In the genomic region with DNA sequence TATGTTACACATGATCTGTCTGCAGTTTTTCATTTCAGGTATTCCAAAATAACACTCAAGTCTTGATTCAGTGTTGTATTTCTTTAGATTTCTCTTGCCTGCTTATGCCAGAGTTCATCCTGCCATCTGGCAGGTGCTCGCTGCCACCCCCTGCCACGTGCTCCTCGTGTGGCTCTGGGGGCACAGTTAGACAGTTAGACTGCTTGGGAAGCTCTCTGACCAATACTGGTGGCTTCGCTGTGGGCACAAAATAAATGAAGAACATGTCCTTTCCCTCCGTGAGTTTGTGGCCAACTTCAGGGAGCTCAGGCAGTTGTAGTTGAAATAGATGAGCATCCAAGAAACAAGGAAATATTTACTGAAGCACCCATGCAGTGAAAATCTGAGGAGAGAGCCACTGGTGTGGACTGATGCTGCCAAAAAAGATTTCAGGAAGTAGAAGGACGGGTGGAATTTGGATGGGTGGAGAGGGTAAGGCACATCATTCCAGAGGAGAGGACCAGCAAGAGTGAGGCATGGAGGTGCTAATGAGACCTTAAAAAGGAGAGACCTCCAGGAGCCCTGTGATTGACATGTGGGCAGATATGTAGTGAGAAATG, we compare ENCODE assay signal across 19 cellular contexts. TPM values are rescaled to one million over a fixed set of nuclear protein-coding genes. Genes with fewer than 3 reads are reported as not detected.
A peak's percentile ranks its signal among the peaks of the same experiment; 100 is the strongest.
DNase-seq lines count a peak whose midpoint lies in the region; ATAC-seq, FAIRE-seq and TF ChIP-seq lines count a peak whose summit lies in the region.
"Had no signal": no experiment of that assay in that cellular context is flagged by ENCODE, and none has a peak within 500 bp of the region (broad histone marks: within the 10 kb centered on the region; RNA-seq: fewer than 3 reads in every experiment).

No MANE protein-coding gene starts in this region.

- no peak for TF ChIP-seq EP300 in transverse colon (IDR thresholded peaks at IDR 0.05; ENCODE audit: low read depth)
- no peak for TF ChIP-seq EP300 in HepG2 (IDR thresholded peaks at IDR 0.05; ENCODE audit: low read depth in 2 of 2, low read length in 2 of 2)
- TF ChIP-seq EP300 in HepG2 (CRISPR knock-in tag; IDR thresholded peaks at IDR 0.05; ENCODE audit: borderline replicate concordance): no peak

- DNase-seq in CD4-positive, alpha-beta memory T cell: no peak
- no peak for DNase-seq in naive B cell
- DNase-seq in retina: no peak
- no peak for DNase-seq in transverse colon
- DNase-seq in HepG2 (ENCODE audit: low spot score): no peak
- DNase-seq: Caco-2, GOT3, MG63, NCI-H1092 treated with DMSO at 0.1 percent for 48 hours, NCI-H1694 treated with DMSO at 0.1 percent for 48 hours, NCI-H446, NCI-H774, Peyer's patch, Right ventricle myocardium superior, SK-N-SH had no signal

- POLR2A ChIA-PET in CD4-positive, alpha-beta memory T cell (lab: Charles Lee; ENCODE audit: partially characterized antibody): interaction anchor here (1.0 to 21.5 kb wide), 5 partner anchors 10 to 42 kb away, joined by 3 to 929 read pairs (median 14); partner anchors contain the start of gene GPR183
- POLR2A ChIA-PET in HepG2 (lab: Yijun Ruan, JAX): no interaction called here

- no peaks in the 10 kb centered on the region for H3K9me3 Mint-ChIP-seq in CD4-positive, alpha-beta memory T cell
- H3K9me3 Mint-ChIP-seq in IgD-negative memory B cell (no peaks in the 10 kb centered on the region), naive B cell (no peaks in the 10 kb centered on the region)
- H3K9me3 Mint-ChIP-seq in activated T-helper 17 cell treated with anti-CD3 and anti-CD28 coated beads, Interleukin-2, amount 50 U/mL, for 72 hours: no peaks in the 10 kb centered on the region

- no TSS peak for BruUV-seq in HepG2 (replicated peaks; lab: Mats Ljungman, UMichigan)

- no peaks in the 10 kb centered on the region for H3K79me2 ChIP-seq in HepG2 (ENCODE audit: insufficient read depth, low read length)

- CTCF ChIA-PET in CD4-positive, alpha-beta memory T cell (lab: Charles Lee; ENCODE audit: partially characterized antibody): interaction anchor here (0.7 to 3.3 kb wide), 8 partner anchors 10 to 96 kb away, joined by 3 to 10 read pairs (median 3); no protein-coding TSS in a partner anchor
- CTCF ChIA-PET in HepG2 (lab: Yijun Ruan, JAX; ENCODE audit: low intra/inter-chr PET ratio, low total read pairs): no interaction called here

- H3K4me3 ChIP-seq in CD4-positive, alpha-beta memory T cell (ENCODE audit: low read length in 2 of 2): no peak overlapping the region
- no peak overlapping the region for H3K4me3 ChIP-seq in transverse colon
- H3K4me3 ChIP-seq in HepG2 (replicated peaks in 1 of 3; ENCODE audit: insufficient read depth in 1 of 3, low read depth in 2 of 3, low read length in 3 of 3): no peak overlapping the region
- H3K4me3 ChIP-seq: GM12878, MG63, Peyer's patch had no signal

- ATAC-seq in activated T-helper 17 cell treated with anti-CD3 and anti-CD28 coated beads, Interleukin-2, amount 50 U/mL, for 72 hours (replicated peaks): no peak
- no peak for ATAC-seq in naive B cell (ENCODE audit: low read depth in 2 of 2)
- ATAC-seq in GM18520 (IDR thresholded peaks at IDR 0.05; ENCODE audit: unreplicated experiment): no peak
- no peak for ATAC-seq in HepG2
- ATAC-seq: GM12878 had no signal

- no peaks in the 10 kb centered on the region for H3K9me3 ChIP-seq in CD4-positive, alpha-beta memory T cell (ENCODE audit: control insufficient read depth in 1 of 2, low read length in 2 of 2)
- H3K9me3 ChIP-seq in transverse colon (no peaks in the 10 kb centered on the region), HepG2 (ENCODE audit: low read length) (no peaks in the 10 kb centered on the region)
- H3K9me3 ChIP-seq: Caco-2, MG63, Peyer's patch, SK-N-SH had no signal

- TF ChIP-seq POLR2A in transverse colon (IDR thresholded peaks at IDR 0.05) (no peak), HepG2 (IDR thresholded peaks at IDR 0.05; ENCODE audit: insufficient read depth in 1 of 2, low read depth in 2 of 2, low read length in 2 of 2) (no peak)

- no peaks in the 10 kb centered on the region for H3K27me3 ChIP-seq in CD4-positive, alpha-beta memory T cell (ENCODE audit: insufficient read depth, low read length)
- H3K27me3 ChIP-seq in transverse colon (no peaks in the 10 kb centered on the region), HepG2 (ENCODE audit: control insufficient read depth in 1 of 2, insufficient read depth in 2 of 2, low read length in 2 of 2) (no peaks in the 10 kb centered on the region; a peak in 1 of 5 replicates)
- H3K27me3 ChIP-seq: MG63, Peyer's patch had no signal

- H3K9ac ChIP-seq in HepG2 (ENCODE audit: insufficient read depth, low read depth, low read length): no peak overlapping the region
- H3K9ac ChIP-seq: SK-N-SH had no signal

- H3K27ac ChIP-seq in CD4-positive, alpha-beta memory T cell (ENCODE audit: low read depth, low read length): no peak overlapping the region
- H3K27ac ChIP-seq in transverse colon (no peak overlapping the region), HepG2 (ENCODE audit: extremely low read length, insufficient read depth, low read length) (no peak overlapping the region)
- H3K27ac ChIP-seq: Peyer's patch had no signal

- no peaks in the 10 kb centered on the region for H3K27me3 Mint-ChIP-seq in CD4-positive, alpha-beta memory T cell
- H3K27me3 Mint-ChIP-seq in IgD-negative memory B cell (no peaks in the 10 kb centered on the region), naive B cell (no peaks in the 10 kb centered on the region)
- H3K27me3 Mint-ChIP-seq in activated T-helper 17 cell treated with anti-CD3 and anti-CD28 coated beads, Interleukin-2, amount 50 U/mL, for 72 hours: no peaks in the 10 kb centered on the region

- no peak for TF ChIP-seq CTCF in transverse colon (IDR thresholded peaks at IDR 0.05)
- TF ChIP-seq CTCF in HepG2 (CRISPR knock-in tag; IDR thresholded peaks at IDR 0.05): no peak

- H3K4me1 Mint-ChIP-seq in CD4-positive, alpha-beta memory T cell: peaks cover 78 to 100% (median 87%) of the 10 kb centered on the region in 4 donors
- H3K4me1 Mint-ChIP-seq in IgD-negative memory B cell (peaks cover 31 to 38% (median 36%) of the 10 kb centered on the region in 3 donors), naive B cell (peaks cover 54 to 56% (median 55%) of the 10 kb centered on the region in 3 donors)
- peaks cover 64% of the 10 kb centered on the region for H3K4me1 Mint-ChIP-seq in activated T-helper 17 cell treated with anti-CD3 and anti-CD28 coated beads, Interleukin-2, amount 50 U/mL, for 72 hours

- no peak overlapping the region for H3K4me2 ChIP-seq in HepG2 (ENCODE audit: low read depth, low read length)
- H3K4me2 ChIP-seq: SK-N-SH had no signal

- WGBS in transverse colon (ENCODE audit: low coverage in 1 of 2), 2 donors: 94% methylated on average over 6 of the region's 6 CpGs
- 98% methylated on average over 6 of the region's 6 CpGs for WGBS in HepG2 (ENCODE audit: low lambda C conversion rate)

- peaks cover 83 to 86% of the 10 kb centered on the region in 2 donors for H3K36me3 Mint-ChIP-seq in CD4-positive, alpha-beta memory T cell
- H3K36me3 Mint-ChIP-seq in IgD-negative memory B cell: peaks cover 32% of the 10 kb centered on the region
- H3K36me3 Mint-ChIP-seq in activated T-helper 17 cell treated with anti-CD3 and anti-CD28 coated beads, Interleukin-2, amount 50 U/mL, for 72 hours (ENCODE audit: low read depth): peaks cover 100% of the 10 kb centered on the region
- peaks cover 59 to 71% of the 10 kb centered on the region in 2 donors for H3K36me3 Mint-ChIP-seq in naive B cell

- no peak for TF ChIP-seq RAD21 in HepG2 (CRISPR knock-in tag; IDR thresholded peaks at IDR 0.05)

- FAIRE-seq in HepG2 (lab: Jason Lieb, UNC): no peak
- FAIRE-seq: GM12878 had no signal

- H3K4me1 ChIP-seq in CD4-positive, alpha-beta memory T cell (ENCODE audit: insufficient read depth, low read length): peaks cover 87% of the 10 kb centered on the region
- H3K4me1 ChIP-seq in transverse colon (no peaks in the 10 kb centered on the region), HepG2 (ENCODE audit: insufficient read depth, low read length) (no peaks in the 10 kb centered on the region)
- H3K4me1 ChIP-seq: Caco-2, Peyer's patch had no signal

- H3K27ac Mint-ChIP-seq in CD4-positive, alpha-beta memory T cell: peak overlapping the region; percentile 45 to 98 (median 78)
- H3K27ac Mint-ChIP-seq in IgD-negative memory B cell (peak overlapping the region in 2 of 3 donors; percentile 13 to 84), naive B cell (peak overlapping the region; percentile 54 to 94 (median 80))
- peak overlapping the region; percentile 85 for H3K27ac Mint-ChIP-seq in activated T-helper 17 cell treated with anti-CD3 and anti-CD28 coated beads, Interleukin-2, amount 50 U/mL, for 72 hours

- no peak overlapping the region for H2AFZ ChIP-seq in HepG2 (ENCODE audit: low read length)

- H3K36me3 ChIP-seq in CD4-positive, alpha-beta memory T cell (ENCODE audit: insufficient read depth, low read length): peaks cover 27% of the 10 kb centered on the region
- H3K36me3 ChIP-seq in transverse colon (peaks cover 0 to 17% (median 1%) of the 10 kb centered on the region in 4 donors), HepG2 (replicated peaks in 1 of 2; ENCODE audit: control insufficient read depth in 1 of 2, insufficient read depth in 2 of 2, low read length in 2 of 2) (peaks cover 5 to 73% of the 10 kb centered on the region in 2 experiments; a peak in 4 of 5 replicates)

- peak overlapping the region in 5 of 8 donors; percentile 4 to 36 (median 18) for H3K4me3 Mint-ChIP-seq in CD4-positive, alpha-beta memory T cell
- peak overlapping the region in 1 of 4 donors; percentile 69 for H3K4me3 Mint-ChIP-seq in IgD-negative memory B cell
- H3K4me3 Mint-ChIP-seq in activated T-helper 17 cell treated with anti-CD3 and anti-CD28 coated beads, Interleukin-2, amount 50 U/mL, for 72 hours: no peak overlapping the region
- no peak overlapping the region for H3K4me3 Mint-ChIP-seq in naive B cell

- intact Hi-C loops in CD4-positive, alpha-beta memory T cell (cut with micrococcal nuclease): no loop called here
- intact Hi-C loops in transverse colon (cut with DNase I; ENCODE audit: low total_unique reads): no loop called here
- intact Hi-C loops in HepG2 (cut with micrococcal nuclease; ENCODE audit: unreplicated experiment): no loop called here

- in situ Hi-C loops in transverse colon (cut with MboI; ENCODE audit: low pct_ligation_motif_present in 1 of 4, low pct_unique_long_range_greater_than_20kb in 1 of 4, low sequenced_read_pairs in 3 of 4): no loop called here
- in situ Hi-C loops in HepG2 (cut with HindIII; ENCODE audit: extremely low pct_ligation_motif_present, low pct_unique_long_range_greater_than_20kb): no loop called here

- H4K20me1 ChIP-seq in HepG2 (ENCODE audit: insufficient read depth, low read length): no peaks in the 10 kb centered on the region

RNA-seq across cellular contexts. Expression of gene GPR183, which starts 37.5 kb away (rescaled TPM):
- 100 to 1,000 TPM; 203 to 204 TPM for total RNA-seq in CD4-positive, alpha-beta memory T cell
- 100 to 1,000 TPM; 563 to 954 TPM for polyA plus RNA-seq in CD4-positive, alpha-beta memory T cell
- polyA plus RNA-seq in IgD-negative memory B cell (494 TPM), naive B cell (ENCODE audit: low read depth in 6 of 6) (100 to 1,000 TPM in 5 of 6 donors, 10 to 100 TPM in 1; 98.3 to 487 (median 158) TPM), HepG2 (2011; rRNA removed) (not detected in 2 replicates)
- total RNA-seq in activated T-helper 17 cell treated with anti-CD3 and anti-CD28 coated beads, Interleukin-2, amount 50 U/mL, for 72 hours: 10 to 100 TPM; 92.4 to 95.1 TPM
- total RNA-seq in transverse colon (10 to 100 TPM in 1 of 4 donors, 1 to 10 TPM in 3; 3.0 to 14.6 (median 6.5) TPM), HepG2 (2016; rRNA removed; fragmentation: Illumina TruSeq; extraction: Trizol) (not detected in 2 replicates)
- not detected in 2 replicates for total RNA-seq in HepG2 (2016; cell fraction: cytosol; rRNA removed; fragmentation: Illumina TruSeq; extraction: Trizol; ENCODE audit: low read depth)
- not detected in 2 replicates for total RNA-seq in HepG2 (2016; cell fraction: insoluble cytoplasmic fraction; rRNA removed; fragmentation: Illumina TruSeq; extraction: Trizol)
- total RNA-seq in HepG2 (2016; cell fraction: membrane; rRNA removed; fragmentation: Illumina TruSeq; extraction: Trizol): not detected in 2 replicates
- total RNA-seq in HepG2 (2016; cell fraction: nucleus; rRNA removed; fragmentation: Illumina TruSeq; extraction: Trizol): not detected in 2 replicates
- not detected in 2 replicates for polyA plus RNA-seq in HepG2 (2011; cell fraction: cytosol; rRNA removed)
- not detected in 2 replicates for polyA plus RNA-seq in HepG2 (2011; cell fraction: nucleus; rRNA removed)
- polyA plus RNA-seq in HepG2 (2012): 0.08 TPM in 1 of 2 replicates, not detected in the other
- not detected in 2 replicates for polyA plus RNA-seq in HepG2 (2016; cell fraction: cytosol; fragmentation: Illumina TruSeq; extraction: Trizol; ENCODE audit: low read depth)
- polyA plus RNA-seq in HepG2 (2016; cell fraction: insoluble cytoplasmic fraction; fragmentation: Illumina TruSeq; extraction: Trizol; ENCODE audit: low read depth): not detected in 2 replicates
- polyA plus RNA-seq in HepG2 (2016; cell fraction: membrane; fragmentation: Illumina TruSeq; extraction: Trizol; ENCODE audit: low read depth): not detected in 2 replicates
- polyA plus RNA-seq in HepG2 (2016; cell fraction: nucleus; fragmentation: Illumina TruSeq; extraction: Trizol; ENCODE audit: insufficient read depth, low read depth): not detected in 2 replicates
- not detected in 2 replicates for polyA minus RNA-seq in HepG2 (2011; rRNA and poly(A)+ RNA removed; ENCODE audit: low replicate concordance)
- polyA minus RNA-seq in HepG2 (2011; cell fraction: cytosol; rRNA and poly(A)+ RNA removed): not detected in 2 replicates
- 0.26 TPM in 1 of 2 replicates, not detected in the other for polyA minus RNA-seq in HepG2 (2011; cell fraction: nucleus; rRNA and poly(A)+ RNA removed)
- total RNA-seq: Caco-2 had no signal

Comparison
In these comparisons a context has a peak if more than half of its experiments do, and no peak if none do; other contexts are left out.
1. H3K4me3 Mint-ChIP-seq: peak in CD4-positive, alpha-beta memory T cell (5 of 8); none in activated T-helper 17 cell treated with anti-CD3 and anti-CD28 coated beads, Interleukin-2, amount 50 U/mL, for 72 hours (single experiment) and naive B cell (0 of 8).
2. RNA of gene GPR183, which starts 37.5 kb away (total RNA-seq): 203 to 204 TPM in CD4-positive, alpha-beta memory T cell and 92.4 to 95.1 TPM in activated T-helper 17 cell treated with anti-CD3 and anti-CD28 coated beads, Interleukin-2, amount 50 U/mL, for 72 hours; 3.0 to 14.6 TPM in transverse colon and not detected in HepG2; every median in the first group is over 4 times any median in the second.
3. Peak in every context shown above with its lines, with median percentiles within 50 percentile points of each other: H3K27ac Mint-ChIP-seq.